Comparison of ENCODE assay signal across 23 cellular contexts in the genomic region with DNA sequence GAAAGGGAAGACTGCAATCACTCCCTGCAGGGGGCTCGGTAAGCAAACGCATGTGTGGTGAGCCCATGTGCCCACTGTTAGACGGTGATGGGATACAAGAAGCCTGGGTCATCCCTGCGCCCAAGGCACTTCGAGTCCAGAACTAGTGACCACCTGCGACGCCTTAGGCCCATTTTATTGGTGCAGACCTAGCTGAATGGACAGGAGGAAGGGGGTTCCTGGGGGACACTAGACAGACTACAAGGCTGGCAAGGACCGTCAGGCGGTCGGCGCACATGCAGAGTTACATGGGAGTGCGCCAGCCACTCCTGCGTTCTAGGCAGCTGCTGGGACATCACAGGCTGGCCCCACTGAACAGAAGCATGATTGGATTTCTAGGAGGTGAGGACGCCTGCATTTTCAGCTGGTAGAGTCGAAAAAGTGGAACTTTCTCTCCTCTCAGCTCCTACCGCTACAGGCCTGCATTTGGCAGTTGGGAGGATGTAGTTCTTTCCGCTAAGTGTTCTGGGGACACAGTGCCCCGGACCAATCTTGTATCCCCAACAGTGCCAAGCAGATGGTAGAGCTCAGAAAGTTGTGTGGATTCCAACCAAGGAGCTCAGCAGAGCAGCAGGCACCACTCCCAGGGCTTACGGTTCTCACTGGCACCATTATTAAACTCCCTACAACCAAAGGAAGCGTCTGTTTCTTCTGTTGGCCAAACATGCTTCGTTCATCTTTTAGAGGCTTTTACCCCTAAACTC.
"Had no signal": no experiment of that assay in that cellular context is flagged by ENCODE, and none has a peak within 500 bp of the region (broad histone marks: within the 10 kb centered on the region; RNA-seq: fewer than 3 reads in every experiment).

No MANE protein-coding gene starts in this region.

- DNase-seq: effector memory CD8-positive, alpha-beta T cell; gastrocnemius medialis; heart right ventricle; hypothalamus; islet precursor cell; mammary epithelial cell; naive thymus-derived CD8-positive, alpha-beta T cell; psoas muscle; retina; right lobe of liver; stimulated activated CD4-positive, alpha-beta T cell treated with anti-CD3 and anti-CD28 coated beads, Interleukin-4, amount 100 ng/mL, for 1 hour; stimulated activated CD8-positive, alpha-beta memory T cell treated with anti-CD3 and anti-CD28 coated beads, Interleukin-4, amount 100 ng/mL, for 48 hours; uterus had no signal

- H3K4me1 ChIP-seq: uterus had no signal

- H3K27me3 ChIP-seq: esophagus muscularis mucosa, gastrocnemius medialis, heart right ventricle, right lobe of liver, upper lobe of left lung, uterus had no signal

- H3K4me3 Mint-ChIP-seq: dendritic cell treated with granulocyte-macrophage colony-stimulating factor and Interleukin-4, amounts not matched to agents 40 ng/mL and 50 ng/mL, for 4 days; effector memory CD8-positive, alpha-beta T cell; stimulated activated effector memory CD8-positive, alpha-beta T cell treated with anti-CD3 and anti-CD28 coated beads, Interleukin-12 subunit alpha, Interleukin-12 subunit beta, amount 100 ng/mL, for 72 hours; stimulated activated naive CD8-positive, alpha-beta T cell treated with anti-CD3 and anti-CD28 coated beads, Interleukin-15, Interleukin-2, amounts not matched to agents 100 ng/mL and 50 ng/mL, for 24 hours had no signal

- H3K4me3 ChIP-seq: esophagus muscularis mucosa, gastrocnemius medialis, heart right ventricle, mucosa of descending colon, psoas muscle, right lobe of liver, tibial artery, upper lobe of left lung, uterus had no signal

- H3K36me3 ChIP-seq: uterus had no signal

- ATAC-seq: effector memory CD8-positive, alpha-beta T cell; left lobe of liver; mucosa of descending colon; naive thymus-derived CD8-positive, alpha-beta T cell; right lobe of liver; stimulated activated effector memory CD8-positive, alpha-beta T cell treated with anti-CD3 and anti-CD28 coated beads, Interleukin-12 subunit alpha, Interleukin-12 subunit beta, amount 100 ng/mL, for 72 hours had no signal

- H3K9me3 ChIP-seq: esophagus muscularis mucosa, gastrocnemius medialis, heart right ventricle, mucosa of descending colon, psoas muscle, right lobe of liver, tibial artery, upper lobe of left lung, uterus had no signal

- H3K27ac Mint-ChIP-seq: dendritic cell treated with granulocyte-macrophage colony-stimulating factor and Interleukin-4, amounts not matched to agents 40 ng/mL and 50 ng/mL, for 4 days; stimulated activated naive CD8-positive, alpha-beta T cell treated with anti-CD3 and anti-CD28 coated beads, Interleukin-15, Interleukin-2, amounts not matched to agents 100 ng/mL and 50 ng/mL, for 24 hours had no signal

- H3K9me3 Mint-ChIP-seq: dendritic cell treated with granulocyte-macrophage colony-stimulating factor and Interleukin-4, amounts not matched to agents 40 ng/mL and 50 ng/mL, for 4 days; effector memory CD8-positive, alpha-beta T cell; naive thymus-derived CD8-positive, alpha-beta T cell; stimulated activated effector memory CD8-positive, alpha-beta T cell treated with anti-CD3 and anti-CD28 coated beads, Interleukin-12 subunit alpha, Interleukin-12 subunit beta, amount 100 ng/mL, for 72 hours; stimulated activated naive CD8-positive, alpha-beta T cell treated with anti-CD3 and anti-CD28 coated beads, Interleukin-15, Interleukin-2, amounts not matched to agents 100 ng/mL and 50 ng/mL, for 24 hours had no signal

- H3K27me3 Mint-ChIP-seq: dendritic cell treated with granulocyte-macrophage colony-stimulating factor and Interleukin-4, amounts not matched to agents 40 ng/mL and 50 ng/mL, for 4 days; effector memory CD8-positive, alpha-beta T cell; naive thymus-derived CD8-positive, alpha-beta T cell; stimulated activated naive CD8-positive, alpha-beta T cell treated with anti-CD3 and anti-CD28 coated beads, Interleukin-15, Interleukin-2, amounts not matched to agents 100 ng/mL and 50 ng/mL, for 24 hours had no signal

- H3K27ac ChIP-seq: epithelial cell of prostate, esophagus muscularis mucosa, gastrocnemius medialis, heart right ventricle, parathyroid adenoma, psoas muscle, right lobe of liver, tibial artery, upper lobe of left lung, uterus had no signal
